Comparison of ENCODE assay signal across 11 cellular contexts in the genomic region with DNA sequence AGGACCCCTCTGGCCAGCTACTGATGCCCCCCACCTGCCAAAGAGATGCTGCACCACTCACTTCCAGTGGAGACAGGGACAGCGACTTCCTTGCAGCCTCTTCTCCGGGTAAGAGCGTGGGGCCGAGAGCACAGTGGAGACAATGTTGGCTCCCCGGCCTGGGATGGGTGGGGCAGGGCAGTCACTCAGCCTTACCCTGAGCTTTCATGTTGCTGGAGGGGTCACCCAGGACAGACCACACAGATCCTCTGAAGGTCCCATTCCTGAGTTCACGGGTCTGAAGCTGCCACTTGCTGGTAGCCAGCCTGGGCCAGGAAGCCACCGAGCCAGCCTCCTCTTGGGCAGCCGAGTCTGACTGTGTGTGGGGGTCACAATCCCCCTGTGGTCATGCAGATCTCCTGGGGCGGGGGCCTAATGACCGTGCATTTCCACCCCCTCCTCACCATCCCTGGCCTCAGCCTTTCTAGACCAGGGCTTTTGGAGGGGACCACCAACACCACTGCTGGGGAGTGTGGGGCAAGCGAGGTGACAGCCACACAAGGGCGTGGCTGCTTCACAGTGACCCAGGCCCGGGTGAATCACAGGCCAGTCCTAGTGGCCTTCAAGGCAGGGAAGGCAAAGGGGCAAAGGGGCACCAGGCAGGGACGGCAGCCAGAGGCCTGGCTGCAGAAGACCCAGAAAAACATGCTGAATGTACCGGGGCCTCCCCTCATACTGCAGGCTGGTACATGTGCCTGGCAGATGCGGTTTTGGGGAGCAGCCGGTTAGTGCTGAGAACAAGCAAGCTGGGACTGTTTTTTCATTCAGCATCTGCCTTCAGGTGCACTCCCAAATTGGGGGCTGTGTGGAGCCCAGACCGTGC. TPM values are rescaled to one million over a fixed set of nuclear protein-coding genes. Genes with fewer than 3 reads are reported as not detected.
DNase-seq lines count a peak whose midpoint lies in the region; ATAC-seq and TF ChIP-seq lines count a peak whose summit lies in the region.
"Had no signal": no experiment of that assay in that cellular context is flagged by ENCODE, and none has a peak within 500 bp of the region (broad histone marks: within the 10 kb centered on the region; RNA-seq: fewer than 3 reads in every experiment).

No MANE protein-coding gene starts in this region.

- H3K27me3 ChIP-seq in Panc1 (ENCODE audit: control insufficient read depth, insufficient read depth, low read length) (no peaks in the 10 kb centered on the region), transverse colon (no peaks in the 10 kb centered on the region), Caco-2 (replicated peaks; ENCODE audit: control insufficient read depth, insufficient read depth, low read length) (no peaks in the 10 kb centered on the region)

- H3K9me3 Mint-ChIP-seq in nephron = no peaks in the 10 kb centered on the region
- no peaks in the 10 kb centered on the region for H3K9me3 Mint-ChIP-seq in Caco-2 (ENCODE audit: unreplicated experiment)
- H3K9me3 Mint-ChIP-seq: activated B cell treated with CpG ODN at 0.5 μM for 24 hours had no signal

- H3K9me3 ChIP-seq in Panc1 (ENCODE audit: control insufficient read depth, insufficient read depth, low read depth, low read length) (no peaks in the 10 kb centered on the region), transverse colon (no peaks in the 10 kb centered on the region), Caco-2 (no peaks in the 10 kb centered on the region)

- H3K27ac Mint-ChIP-seq in nephron (peak overlapping the region; percentile 72 to 74 (median 73)), Caco-2 (ENCODE audit: unreplicated experiment) (no peak overlapping the region)
- H3K27ac Mint-ChIP-seq: activated B cell treated with CpG ODN at 0.5 μM for 24 hours had no signal

- TF ChIP-seq EP300 in transverse colon (IDR thresholded peaks at IDR 0.05; ENCODE audit: low read depth) = no peak

- in situ Hi-C loops in Panc1 (cut with HindIII; ENCODE audit: low pct_unique_long_range_greater_than_20kb, low sequenced_read_pairs) (no loop called here), transverse colon (cut with MboI; ENCODE audit: low pct_ligation_motif_present in 1 of 4, low pct_unique_long_range_greater_than_20kb in 1 of 4, low sequenced_read_pairs in 3 of 4) (loop anchor here in 3 of 4 donors (10.0 to 25.0 kb wide), 3 partner anchors 92 to 364 kb away; a partner anchor contains a TSS)

- H3K27me3 Mint-ChIP-seq in nephron (ENCODE audit: low read depth) (no peaks in the 10 kb centered on the region), Caco-2 (ENCODE audit: insufficient read depth, unreplicated experiment) (no peaks in the 10 kb centered on the region)

- peaks cover 21% of the 10 kb centered on the region for H3K4me1 Mint-ChIP-seq in nephron
- H3K4me1 Mint-ChIP-seq in Caco-2 (ENCODE audit: low read depth, unreplicated experiment) = no peaks in the 10 kb centered on the region

- H3K4me3 Mint-ChIP-seq in nephron = no peak overlapping the region
- H3K4me3 Mint-ChIP-seq in Caco-2 (ENCODE audit: unreplicated experiment) = no peak overlapping the region
- H3K4me3 Mint-ChIP-seq: activated B cell treated with CpG ODN at 0.5 μM for 24 hours had no signal

- BruUV-seq in Panc1 (replicated peaks; lab: Mats Ljungman, UMichigan) = no TSS peak
- BruUV-seq in Caco-2 (replicated peaks; lab: Mats Ljungman, UMichigan) = no TSS peak

- ATAC-seq in Panc1 = peak; percentile 9; the same call in 1 of the 2 replicates
- peak; percentile 25 for ATAC-seq in esophagus mucosa
- no peak for ATAC-seq in HG03520 (IDR thresholded peaks at IDR 0.05; ENCODE audit: unreplicated experiment)

- intact Hi-C loops in Panc1 (cut with micrococcal nuclease; ENCODE audit: unreplicated experiment) = no loop called here
- intact Hi-C loops in transverse colon (cut with DNase I; ENCODE audit: low total_unique reads) = no loop called here
- intact Hi-C loops in Caco-2 (cut with micrococcal nuclease; ENCODE audit: unreplicated experiment) = no loop called here

- POLR2A ChIA-PET in Panc1 (lab: Charles Lee) (no interaction called here), Caco-2 (lab: Charles Lee) (no interaction called here)

- H3K4me3 ChIP-seq in Panc1 (ENCODE audit: low read depth in 2 of 2, low read length in 2 of 2) (no peak overlapping the region), transverse colon (no peak overlapping the region), Caco-2 (ENCODE audit: low read depth, low read length) (no peak overlapping the region)

- DNase-seq in Panc1 (ENCODE audit: low read depth, low spot score) (no peak), transverse colon (no peak), Caco-2 (no peak), T-helper 2 cell (no peak), middle frontal gyrus (ENCODE audit: extremely low spot score, low spot score) (no peak)
- DNase-seq: activated B cell treated with CpG ODN at 0.5 μM for 24 hours; stimulated activated CD4-positive, alpha-beta T cell treated with anti-CD3 and anti-CD28 coated beads, Interleukin-15, amount 100 ng/mL, for 24 hours; stimulated activated naive CD4-positive, alpha-beta T cell treated with Interleukin-2 at 50 U/mL for 16 hours had no signal

- H3K27ac ChIP-seq in Panc1 (ENCODE audit: low read length) = no peak overlapping the region
- peak overlapping the region; percentile 63 to 79 (median 68) for H3K27ac ChIP-seq in transverse colon

- TF ChIP-seq CTCF in Panc1 (IDR thresholded peaks at IDR 0.05) = no peak
- TF ChIP-seq CTCF in nephron (IDR thresholded peaks at IDR 0.05; ENCODE audit: unreplicated experiment in 3 of 3) = no peak
- no peak for TF ChIP-seq CTCF in transverse colon (IDR thresholded peaks at IDR 0.05)
- no peak for TF ChIP-seq CTCF in Caco-2 (IDR thresholded peaks at IDR 0.05; ENCODE audit: insufficient read depth in 1 of 2, low read depth in 1 of 2, low read length in 1 of 2, severe bottlenecking in 1 of 2, unreplicated experiment in 1 of 2)

- H3K36me3 ChIP-seq in Panc1 (ENCODE audit: control insufficient read depth, insufficient read depth, low read length) = no peaks in the 10 kb centered on the region
- peaks cover 0 to 3% (median 0%) of the 10 kb centered on the region in 4 donors for H3K36me3 ChIP-seq in transverse colon
- H3K36me3 ChIP-seq in Caco-2 (ENCODE audit: control insufficient read depth, insufficient read depth, low read length) = no peaks in the 10 kb centered on the region; the same call in none of the 2 replicates

- 35 to 62% methylated on average over 4 to 18 of the region's 18 CpGs for WGBS in transverse colon (ENCODE audit: low coverage in 1 of 2), 2 donors

- H3K36me3 Mint-ChIP-seq in nephron (ENCODE audit: low read depth) = peaks cover 5% of the 10 kb centered on the region
- peaks cover 8% of the 10 kb centered on the region for H3K36me3 Mint-ChIP-seq in Caco-2 (ENCODE audit: insufficient read depth, unreplicated experiment)

- CTCF ChIA-PET in Panc1 (lab: Charles Lee) = interaction anchor here (0.6 kb wide), 1 partner anchor 11 kb away, joined by 5 read pairs; a partner anchor contains a TSS
- CTCF ChIA-PET in Caco-2 (lab: Charles Lee) = interaction anchor here (0.6 to 1.9 kb wide), 5 partner anchors 10 to 185 kb away, joined by 3 to 12 read pairs (median 4); a partner anchor contains a TSS

- TF ChIP-seq POLR2A in transverse colon (IDR thresholded peaks at IDR 0.05) = no peak

- peaks cover 22% of the 10 kb centered on the region for H3K4me1 ChIP-seq in Panc1 (ENCODE audit: control insufficient read depth, insufficient read depth, low read length)
- H3K4me1 ChIP-seq in transverse colon = peaks cover 14 to 29% (median 17%) of the 10 kb centered on the region in 4 donors
- H3K4me1 ChIP-seq in Caco-2 = peaks cover 16% of the 10 kb centered on the region

RNA-seq across cellular contexts. Expression of a gene that starts 10.4 kb away (rescaled TPM):
- total RNA-seq in Panc1 (2021; ENCODE audit: unreplicated experiment) (31.9 TPM), esophagus mucosa (18.3 TPM), transverse colon (100 to 1,000 TPM in 1 of 4 donors, 10 to 100 TPM in 3; 33.3 to 297 (median 54.1) TPM), Caco-2 (2022) (69.9 and 79.7 TPM in 2 replicates)
- polyA plus RNA-seq in Panc1 (2012; ENCODE audit: insufficient read length) = 23.2 TPM

RNA-seq across cellular contexts. Expression of a gene that starts 14.5 kb away (rescaled TPM):
- total RNA-seq in Panc1 (2021; ENCODE audit: unreplicated experiment) (not detected), esophagus mucosa (1.1 TPM), transverse colon (1 to 10 TPM in 1 of 4 donors, not detected in 3; 7.4 TPM), Caco-2 (2022) (not detected in 2 replicates)
- polyA plus RNA-seq in Panc1 (2012; ENCODE audit: insufficient read length) = not detected
- total RNA-seq: activated B cell treated with CpG ODN at 0.5 μM for 24 hours had no signal

RNA-seq across cellular contexts. Expression of a gene that starts 31.3 kb away (rescaled TPM):
- not detected for total RNA-seq in Panc1 (2021; ENCODE audit: unreplicated experiment)
- 0.07 TPM for polyA plus RNA-seq in Panc1 (2012; ENCODE audit: insufficient read length)
- total RNA-seq in esophagus mucosa = 0.16 TPM
- not detected for total RNA-seq in transverse colon
- 0.07 TPM in 1 of 2 replicates, not detected in the other for total RNA-seq in Caco-2 (2022)
- total RNA-seq: activated B cell treated with CpG ODN at 0.5 μM for 24 hours had no signal

RNA-seq across cellular contexts. Expression of a gene that starts 31.4 kb away (rescaled TPM):
- total RNA-seq in Panc1 (2021; ENCODE audit: unreplicated experiment) (24.6 TPM), esophagus mucosa (8.6 TPM), transverse colon (10 to 100 TPM in 2 of 4 donors, 1 to 10 TPM in 2; 1.2 to 16.2 (median 8.7) TPM), Caco-2 (2022) (21.0 and 23.7 TPM in 2 replicates)
- polyA plus RNA-seq in Panc1 (2012; ENCODE audit: insufficient read length) = 11.8 TPM

RNA-seq across cellular contexts. Expression of a gene that starts 59.7 kb away (rescaled TPM):
- total RNA-seq in Panc1 (2021; ENCODE audit: unreplicated experiment) (66.8 TPM), esophagus mucosa (37.3 TPM), transverse colon (100 to 1,000 TPM in 2 of 4 donors, 10 to 100 TPM in 2; 53.7 to 110 (median 97.0) TPM), Caco-2 (2022) (93.2 and 96.4 TPM in 2 replicates)
- polyA plus RNA-seq in Panc1 (2012; ENCODE audit: insufficient read length) = 59.6 TPM
